Comparison of ENCODE assay signal across 19 cellular contexts in genomic region chr6:23245559-23245958, GRCh38.
DNase-seq lines count a peak whose midpoint lies in the region; ATAC-seq, FAIRE-seq and TF ChIP-seq lines count a peak whose summit lies in the region.
"Had no signal": no experiment of that assay in that cellular context is flagged by ENCODE, and none has a peak within 500 bp of the region (broad histone marks: within the 10 kb centered on the region; RNA-seq: fewer than 3 reads in every experiment).

No MANE protein-coding gene starts in this region.

- H3K27ac ChIP-seq in fibroblast of lung (ENCODE audit: insufficient read depth, low read length) (no peak overlapping the region), mesenchymal stem cell (ENCODE audit: low read length, poor library complexity, severe bottlenecking) (no peak overlapping the region), pancreas (no peak overlapping the region)
- H3K27ac ChIP-seq: Peyer's patch had no signal

- no peak overlapping the region for H2BK15ac ChIP-seq in mesenchymal stem cell (ENCODE audit: low read depth, poor library complexity, severe bottlenecking)

- no peak overlapping the region for H3K4ac ChIP-seq in mesenchymal stem cell (ENCODE audit: low read depth in 1 of 2, low read length in 2 of 2)

- H3K79me2 ChIP-seq in fibroblast of lung (ENCODE audit: control insufficient read depth, insufficient read depth, low read length): no peaks in the 10 kb centered on the region

- peaks cover 3% of the 10 kb centered on the region for H3K36me3 Mint-ChIP-seq in type B pancreatic cell
- H3K36me3 Mint-ChIP-seq: CD8-positive, alpha-beta T cell; IgD-negative memory B cell had no signal

- H3K4me2 ChIP-seq in fibroblast of lung (ENCODE audit: extremely low read depth, insufficient read depth, low read length) (no peak overlapping the region), mesenchymal stem cell (ENCODE audit: low read length, poor library complexity, severe bottlenecking) (no peak overlapping the region)

- intact Hi-C loops in pancreas (cut with DNase I): no loop called here

- no peak overlapping the region for H4K91ac ChIP-seq in mesenchymal stem cell (ENCODE audit: low read length)

- H3K79me1 ChIP-seq in mesenchymal stem cell (replicated peaks; ENCODE audit: low read length, poor library complexity, severe bottlenecking): no peaks in the 10 kb centered on the region

- H3K27me3 Mint-ChIP-seq in type B pancreatic cell: no peaks in the 10 kb centered on the region
- H3K27me3 Mint-ChIP-seq: B cell, IgD-negative memory B cell had no signal

- DNase-seq in AG10803 (ENCODE audit: low read depth) (peak; percentile 31), fibroblast of lung (ENCODE audit: low read depth in 2 of 2) (peak; percentile 34 to 71), mesenchymal stem cell (peak; percentile 19), type B pancreatic cell (ENCODE audit: extremely low spot score, unreplicated experiment) (no peak), GM03348 (ENCODE audit: low spot score) (no peak), NCI-H226 (no peak), pancreas (no peak)
- DNase-seq: CD8-positive, alpha-beta T cell; DND-41; GF-D8; NCI-H1417; NCI-H1930; NCI-H524; Peyer's patch; Right ventricle myocardium superior had no signal

- H3K27me3 ChIP-seq in fibroblast of lung (ENCODE audit: control insufficient read depth, insufficient read depth, low read length) (no peaks in the 10 kb centered on the region), mesenchymal stem cell (ENCODE audit: control insufficient read depth in 1 of 2, insufficient read depth in 1 of 2, low read length in 2 of 2) (no peaks in the 10 kb centered on the region), pancreas (no peaks in the 10 kb centered on the region)
- H3K27me3 ChIP-seq: Peyer's patch had no signal

- H4K8ac ChIP-seq in mesenchymal stem cell (ENCODE audit: low read length): no peak overlapping the region

- H3K9me3 Mint-ChIP-seq in type B pancreatic cell: peaks cover 4% of the 10 kb centered on the region

- H3K9ac ChIP-seq in fibroblast of lung (ENCODE audit: insufficient read depth, low read length): no peak overlapping the region
- no peak overlapping the region for H3K9ac ChIP-seq in mesenchymal stem cell (ENCODE audit: low read length)

- no peak overlapping the region for H2BK5ac ChIP-seq in mesenchymal stem cell (ENCODE audit: low read depth, low read length, poor library complexity, severe bottlenecking)

- H3K36me3 ChIP-seq in fibroblast of lung (ENCODE audit: control insufficient read depth, insufficient read depth, low read length): no peaks in the 10 kb centered on the region
- H3K36me3 ChIP-seq in mesenchymal stem cell (ENCODE audit: control insufficient read depth in 1 of 2, insufficient read depth in 2 of 2, low read depth in 1 of 2, low read length in 2 of 2): no peaks in the 10 kb centered on the region
- no peaks in the 10 kb centered on the region for H3K36me3 ChIP-seq in pancreas
- H3K36me3 ChIP-seq: Peyer's patch had no signal

- H2AFZ ChIP-seq in fibroblast of lung (ENCODE audit: low read length) (no peak overlapping the region), mesenchymal stem cell (ENCODE audit: low read depth, low read length) (no peak overlapping the region)

- no peaks in the 10 kb centered on the region for H3K4me1 ChIP-seq in fibroblast of lung (ENCODE audit: control insufficient read depth, extremely low read depth, insufficient read depth, low read length)
- H3K4me1 ChIP-seq in mesenchymal stem cell (ENCODE audit: control insufficient read depth, insufficient read depth, low read depth, low read length): no peaks in the 10 kb centered on the region
- H3K4me1 ChIP-seq in pancreas: no peaks in the 10 kb centered on the region
- H3K4me1 ChIP-seq: Peyer's patch had no signal

- no peak overlapping the region for H2BK12ac ChIP-seq in mesenchymal stem cell (ENCODE audit: low read length in 2 of 2)

- no peak overlapping the region for H2AK5ac ChIP-seq in mesenchymal stem cell (ENCODE audit: low read length, severe bottlenecking)

- no peak overlapping the region for H3K14ac ChIP-seq in mesenchymal stem cell (ENCODE audit: low read length in 2 of 2)

- no peak overlapping the region for H3K4me3 ChIP-seq in AG10803 (ENCODE audit: low read length)
- no peak overlapping the region for H3K4me3 ChIP-seq in fibroblast of lung (replicated peaks in 1 of 4; ENCODE audit: control extremely low read depth in 1 of 4, insufficient read depth in 1 of 4, low read depth in 3 of 4, low read length in 4 of 4)
- no peak overlapping the region for H3K4me3 ChIP-seq in mesenchymal stem cell (ENCODE audit: insufficient read depth in 1 of 2, low read depth in 1 of 2, low read length in 2 of 2)
- H3K4me3 ChIP-seq in pancreas: no peak overlapping the region
- H3K4me3 ChIP-seq: Peyer's patch had no signal

- H3K4me3 Mint-ChIP-seq in type B pancreatic cell: no peak overlapping the region
- H3K4me3 Mint-ChIP-seq: B cell; CD8-positive, alpha-beta T cell; IgD-negative memory B cell had no signal

- H3K27ac Mint-ChIP-seq in type B pancreatic cell: no peak overlapping the region
- H3K27ac Mint-ChIP-seq: B cell; CD8-positive, alpha-beta T cell; IgD-negative memory B cell had no signal

- H4K20me1 ChIP-seq in fibroblast of lung (ENCODE audit: control insufficient read depth, extremely low read depth, insufficient read depth, low read length): no peaks in the 10 kb centered on the region

- H3K18ac ChIP-seq in mesenchymal stem cell (ENCODE audit: low read depth in 1 of 2, low read length in 2 of 2): peak overlapping the region in 1 of 2 experiments; percentile 0

- H2BK120ac ChIP-seq in mesenchymal stem cell (ENCODE audit: low read depth, low read length): no peak overlapping the region

- peak; percentile 82 for ATAC-seq in SK-N-SH treated with all-trans-retinoic acid at 6 μM for 48 hours
- ATAC-seq in pancreas: no peak
- ATAC-seq: CD8-positive, alpha-beta T cell had no signal

- no peak for FAIRE-seq in pancreas (lab: Jason Lieb, UNC)
- FAIRE-seq: A204.1 had no signal

- H3K23ac ChIP-seq in mesenchymal stem cell (ENCODE audit: low read length in 2 of 2): no peak overlapping the region

- H3K4me1 Mint-ChIP-seq in type B pancreatic cell (ENCODE audit: unreplicated experiment): peaks cover 4% of the 10 kb centered on the region
- H3K4me1 Mint-ChIP-seq: B cell, IgD-negative memory B cell had no signal

- TF ChIP-seq CTCF in AG10803 (conservative IDR thresholded peaks at IDR 0.05; ENCODE audit: low read length): no peak
- no peak for TF ChIP-seq CTCF in fibroblast of lung (conservative IDR thresholded peaks at IDR 0.05 in 1 of 2, IDR thresholded peaks at IDR 0.05 in 1 of 2; ENCODE audit: low read depth in 1 of 2, low read length in 2 of 2)
- TF ChIP-seq CTCF in type B pancreatic cell (conservative IDR thresholded peaks at IDR 0.05): no peak
- no peak for TF ChIP-seq CTCF in pancreas (IDR thresholded peaks at IDR 0.05)

- H3K9me3 ChIP-seq in fibroblast of lung (ENCODE audit: control insufficient read depth, insufficient read depth, low read depth, low read length) (no peaks in the 10 kb centered on the region), mesenchymal stem cell (ENCODE audit: control insufficient read depth, low read length) (no peaks in the 10 kb centered on the region), pancreas (no peaks in the 10 kb centered on the region)
- H3K9me3 ChIP-seq: Peyer's patch had no signal

TF ChIP-seq in SK-N-SH treated with all-trans-retinoic acid at 6 μM for 48 hours, 23 proteins besides CTCF, POLR2A, EP300 and RAD21 (continues in another document):
- TF ChIP-seq ZNF8 (CRISPR knock-in tag; IDR thresholded peaks at IDR 0.05): peak; percentile 61
- TF ChIP-seq ZNF565 (CRISPR knock-in tag; conservative IDR thresholded peaks at IDR 0.05; ENCODE audit: low read depth): no peak
- TF ChIP-seq, protein P1, sequence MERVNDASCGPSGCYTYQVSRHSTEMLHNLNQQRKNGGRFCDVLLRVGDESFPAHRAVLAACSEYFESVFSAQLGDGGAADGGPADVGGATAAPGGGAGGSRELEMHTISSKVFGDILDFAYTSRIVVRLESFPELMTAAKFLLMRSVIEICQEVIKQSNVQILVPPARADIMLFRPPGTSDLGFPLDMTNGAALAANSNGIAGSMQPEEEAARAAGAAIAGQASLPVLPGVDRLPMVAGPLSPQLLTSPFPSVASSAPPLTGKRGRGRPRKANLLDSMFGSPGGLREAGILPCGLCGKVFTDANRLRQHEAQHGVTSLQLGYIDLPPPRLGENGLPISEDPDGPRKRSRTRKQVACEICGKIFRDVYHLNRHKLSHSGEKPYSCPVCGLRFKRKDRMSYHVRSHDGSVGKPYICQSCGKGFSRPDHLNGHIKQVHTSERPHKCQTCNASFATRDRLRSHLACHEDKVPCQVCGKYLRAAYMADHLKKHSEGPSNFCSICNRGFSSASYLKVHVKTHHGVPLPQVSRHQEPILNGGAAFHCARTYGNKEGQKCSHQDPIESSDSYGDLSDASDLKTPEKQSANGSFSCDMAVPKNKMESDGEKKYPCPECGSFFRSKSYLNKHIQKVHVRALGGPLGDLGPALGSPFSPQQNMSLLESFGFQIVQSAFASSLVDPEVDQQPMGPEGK (CRISPR knock-in tag; IDR thresholded peaks at IDR 0.05; ENCODE audit: borderline replicate concordance): peak; percentile 91; the same call in 1 of the 2 replicates
- TF ChIP-seq, protein P2, sequence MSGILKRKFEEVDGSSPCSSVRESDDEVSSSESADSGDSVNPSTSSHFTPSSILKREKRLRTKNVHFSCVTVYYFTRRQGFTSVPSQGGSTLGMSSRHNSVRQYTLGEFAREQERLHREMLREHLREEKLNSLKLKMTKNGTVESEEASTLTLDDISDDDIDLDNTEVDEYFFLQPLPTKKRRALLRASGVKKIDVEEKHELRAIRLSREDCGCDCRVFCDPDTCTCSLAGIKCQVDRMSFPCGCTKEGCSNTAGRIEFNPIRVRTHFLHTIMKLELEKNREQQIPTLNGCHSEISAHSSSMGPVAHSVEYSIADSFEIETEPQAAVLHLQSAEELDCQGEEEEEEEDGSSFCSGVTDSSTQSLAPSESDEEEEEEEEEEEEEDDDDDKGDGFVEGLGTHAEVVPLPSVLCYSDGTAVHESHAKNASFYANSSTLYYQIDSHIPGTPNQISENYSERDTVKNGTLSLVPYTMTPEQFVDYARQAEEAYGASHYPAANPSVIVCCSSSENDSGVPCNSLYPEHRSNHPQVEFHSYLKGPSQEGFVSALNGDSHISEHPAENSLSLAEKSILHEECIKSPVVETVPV (CRISPR knock-in tag; IDR thresholded peaks at IDR 0.05): peak; percentile 88; the same call in 1 of the 2 replicates
- no peak for TF ChIP-seq ESRRG (CRISPR knock-in tag; IDR thresholded peaks at IDR 0.05)
- peak; percentile 77; the same call in 1 of the 2 replicates for TF ChIP-seq ZFP3 (CRISPR knock-in tag; IDR thresholded peaks at IDR 0.05)

Comparison
In these comparisons a context has a peak if more than half of its experiments do, and no peak if none do; other contexts are left out.
1. DNase-seq: peak in AG10803 (single experiment), fibroblast of lung (2 of 2) and mesenchymal stem cell (single experiment); none in type B pancreatic cell (single experiment), GM03348 (single experiment), NCI-H226 (single experiment) and pancreas (0 of 6).